In the genomic region with DNA sequence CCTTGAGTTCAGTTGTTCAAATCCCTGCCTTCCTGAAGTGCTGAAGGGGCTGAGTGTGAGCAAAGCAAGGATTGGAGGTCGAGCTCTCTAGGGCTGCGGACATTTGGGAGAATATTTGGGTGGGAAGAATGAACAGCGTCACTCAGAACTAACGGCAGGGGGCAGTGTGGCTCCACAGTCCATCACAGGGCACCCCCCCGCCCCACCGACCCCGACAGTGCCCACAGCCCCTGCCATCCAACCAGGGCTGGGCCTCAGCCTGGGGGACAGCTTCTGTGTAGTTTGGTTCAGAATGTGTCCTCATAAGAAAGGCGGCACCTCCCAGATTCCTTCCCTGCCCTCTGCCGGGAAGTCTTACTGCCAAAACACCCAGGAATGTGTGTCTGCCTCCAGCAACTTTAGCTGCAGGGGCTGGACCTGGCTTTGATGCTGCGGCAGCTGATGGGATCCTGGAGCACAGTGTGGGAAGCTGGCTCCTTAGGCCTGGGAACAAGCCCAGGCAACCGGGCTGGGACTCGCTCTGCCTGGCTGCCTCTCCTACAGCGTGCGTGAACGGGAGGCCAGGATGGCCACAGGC, we compare ENCODE assay signal across 1 cellular context.
TF ChIP-seq lines count a peak whose summit lies in the region.

No MANE protein-coding gene starts in this region.

TF ChIP-seq in HCT116, 20 proteins besides CTCF, POLR2A, EP300 and RAD21 (continued from another document):
- no peak for TF ChIP-seq TCF7L2 (IDR thresholded peaks at IDR 0.05; ENCODE audit: borderline replicate concordance, extremely low read depth, insufficient read depth, insufficient read length)
- no peak for TF ChIP-seq SRF (IDR thresholded peaks at IDR 0.05; ENCODE audit: low read depth)
- no peak for TF ChIP-seq CBX3 (IDR thresholded peaks at IDR 0.05; ENCODE audit: low read depth)
